Comparison of ENCODE assay signal across 1 cellular context in the genomic region with DNA sequence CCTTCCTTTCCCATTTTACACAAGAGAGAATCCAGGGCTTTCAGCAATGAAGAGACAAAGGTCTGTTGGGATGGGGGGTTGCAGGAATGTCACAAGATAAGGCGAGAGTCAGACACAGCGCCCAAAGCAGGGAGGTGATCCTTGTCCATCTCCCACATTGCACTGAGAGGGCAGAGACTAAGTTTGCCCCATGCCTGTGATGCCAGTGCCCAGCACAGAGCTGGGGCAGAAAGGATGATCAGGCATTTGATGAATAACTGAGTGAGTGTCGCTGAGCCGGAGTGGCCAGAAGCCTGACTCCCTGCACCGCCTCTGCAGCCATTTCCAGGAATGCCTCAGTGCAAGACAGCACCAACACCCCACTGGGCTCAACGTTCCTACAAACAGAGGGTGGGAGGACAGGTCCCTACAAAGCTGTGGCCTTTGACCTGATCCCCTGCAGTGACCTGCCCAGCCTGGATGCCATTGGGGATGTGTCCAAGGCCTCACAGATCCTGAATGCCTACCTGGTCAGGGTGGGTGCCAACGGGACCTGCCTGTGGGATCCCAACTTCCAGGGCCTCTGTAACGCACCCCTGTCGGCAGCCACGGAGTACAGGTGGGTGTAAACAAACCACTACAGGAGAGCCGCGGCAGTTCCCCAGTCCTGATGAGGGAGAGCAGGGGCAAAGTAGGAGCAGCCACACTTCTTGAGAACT.
TF ChIP-seq lines count a peak whose summit lies in the region.

No MANE protein-coding gene starts in this region.

TF ChIP-seq in HepG2, 621 proteins besides CTCF, POLR2A, EP300 and RAD21 (continues in another document):
- TF ChIP-seq ZSCAN25 (CRISPR knock-in tag; IDR thresholded peaks at IDR 0.05), result no peak; the same call in 1 of the 2 replicates
- no peak for TF ChIP-seq AGO1 (IDR thresholded peaks at IDR 0.05; ENCODE audit: low read depth, low read length, poor library complexity, severe bottlenecking)
- TF ChIP-seq, protein P1, sequence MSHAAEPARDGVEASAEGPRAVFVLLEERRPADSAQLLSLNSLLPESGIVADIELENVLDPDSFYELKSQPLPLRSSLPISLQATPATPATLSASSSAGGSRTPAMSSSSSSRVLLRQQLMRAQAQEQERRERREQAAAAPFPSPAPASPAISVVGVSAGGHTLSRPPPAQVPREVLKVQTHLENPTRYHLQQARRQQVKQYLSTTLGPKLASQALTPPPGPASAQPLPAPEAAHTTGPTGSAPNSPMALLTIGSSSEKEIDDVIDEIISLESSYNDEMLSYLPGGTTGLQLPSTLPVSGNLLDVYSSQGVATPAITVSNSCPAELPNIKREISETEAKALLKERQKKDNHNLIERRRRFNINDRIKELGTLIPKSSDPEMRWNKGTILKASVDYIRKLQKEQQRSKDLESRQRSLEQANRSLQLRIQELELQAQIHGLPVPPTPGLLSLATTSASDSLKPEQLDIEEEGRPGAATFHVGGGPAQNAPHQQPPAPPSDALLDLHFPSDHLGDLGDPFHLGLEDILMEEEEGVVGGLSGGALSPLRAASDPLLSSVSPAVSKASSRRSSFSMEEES (CRISPR knock-in tag; IDR thresholded peaks at IDR 0.05), result no peak
- TF ChIP-seq RELA (CRISPR knock-in tag; IDR thresholded peaks at IDR 0.05), result no peak
- TF ChIP-seq ZNF7 (CRISPR knock-in tag; IDR thresholded peaks at IDR 0.05), result no peak
- TF ChIP-seq ZBTB1 (CRISPR knock-in tag; IDR thresholded peaks at IDR 0.05; ENCODE audit: borderline replicate concordance), result no peak
- no peak for TF ChIP-seq TBL1XR1 (IDR thresholded peaks at IDR 0.05; ENCODE audit: borderline replicate concordance, low read length, partially characterized antibody)
- no peak for TF ChIP-seq MTF2 (CRISPR knock-in tag; IDR thresholded peaks at IDR 0.05; ENCODE audit: borderline replicate concordance)
- TF ChIP-seq GLI4 (CRISPR knock-in tag; IDR thresholded peaks at IDR 0.05; ENCODE audit: borderline replicate concordance), result no peak
- TF ChIP-seq, protein P2, sequence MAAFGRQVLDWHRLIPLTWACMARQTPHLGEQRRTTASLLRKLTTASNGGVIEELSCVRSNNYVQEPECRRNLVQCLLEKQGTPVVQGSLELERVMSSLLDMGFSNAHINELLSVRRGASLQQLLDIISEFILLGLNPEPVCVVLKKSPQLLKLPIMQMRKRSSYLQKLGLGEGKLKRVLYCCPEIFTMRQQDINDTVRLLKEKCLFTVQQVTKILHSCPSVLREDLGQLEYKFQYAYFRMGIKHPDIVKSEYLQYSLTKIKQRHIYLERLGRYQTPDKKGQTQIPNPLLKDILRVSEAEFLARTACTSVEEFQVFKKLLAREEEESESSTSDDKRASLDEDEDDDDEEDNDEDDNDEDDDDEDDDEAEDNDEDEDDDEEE (CRISPR knock-in tag; IDR thresholded peaks at IDR 0.05), result no peak
- no peak for TF ChIP-seq NCOA1 (CRISPR knock-in tag; IDR thresholded peaks at IDR 0.05)
- TF ChIP-seq HIVEP1 (CRISPR knock-in tag; IDR thresholded peaks at IDR 0.05), result no peak
- TF ChIP-seq ZNF414 (CRISPR knock-in tag; IDR thresholded peaks at IDR 0.05), result 0 out of 2 replicates have a peak, but pooled peaks have one; percentile 57
- no peak for TF ChIP-seq NR3C1 (CRISPR knock-in tag; IDR thresholded peaks at IDR 0.05)
- no peak for TF ChIP-seq ZNF333 (CRISPR knock-in tag; IDR thresholded peaks at IDR 0.05; ENCODE audit: borderline replicate concordance)
- peak; percentile 76; the same call in 1 of the 2 replicates for TF ChIP-seq ZNF343 (CRISPR knock-in tag; IDR thresholded peaks at IDR 0.05)
- TF ChIP-seq SOX5 (CRISPR knock-in tag; IDR thresholded peaks at IDR 0.05; ENCODE audit: borderline replicate concordance), result peak; percentile 37; the same call in 1 of the 2 replicates
- TF ChIP-seq SAFB2 (CRISPR knock-in tag; IDR thresholded peaks at IDR 0.05; ENCODE audit: borderline replicate concordance, low read depth), result no peak
- TF ChIP-seq ZSCAN5A (CRISPR knock-in tag; IDR thresholded peaks at IDR 0.05; ENCODE audit: borderline replicate concordance), result no peak
- TF ChIP-seq, protein P3, sequence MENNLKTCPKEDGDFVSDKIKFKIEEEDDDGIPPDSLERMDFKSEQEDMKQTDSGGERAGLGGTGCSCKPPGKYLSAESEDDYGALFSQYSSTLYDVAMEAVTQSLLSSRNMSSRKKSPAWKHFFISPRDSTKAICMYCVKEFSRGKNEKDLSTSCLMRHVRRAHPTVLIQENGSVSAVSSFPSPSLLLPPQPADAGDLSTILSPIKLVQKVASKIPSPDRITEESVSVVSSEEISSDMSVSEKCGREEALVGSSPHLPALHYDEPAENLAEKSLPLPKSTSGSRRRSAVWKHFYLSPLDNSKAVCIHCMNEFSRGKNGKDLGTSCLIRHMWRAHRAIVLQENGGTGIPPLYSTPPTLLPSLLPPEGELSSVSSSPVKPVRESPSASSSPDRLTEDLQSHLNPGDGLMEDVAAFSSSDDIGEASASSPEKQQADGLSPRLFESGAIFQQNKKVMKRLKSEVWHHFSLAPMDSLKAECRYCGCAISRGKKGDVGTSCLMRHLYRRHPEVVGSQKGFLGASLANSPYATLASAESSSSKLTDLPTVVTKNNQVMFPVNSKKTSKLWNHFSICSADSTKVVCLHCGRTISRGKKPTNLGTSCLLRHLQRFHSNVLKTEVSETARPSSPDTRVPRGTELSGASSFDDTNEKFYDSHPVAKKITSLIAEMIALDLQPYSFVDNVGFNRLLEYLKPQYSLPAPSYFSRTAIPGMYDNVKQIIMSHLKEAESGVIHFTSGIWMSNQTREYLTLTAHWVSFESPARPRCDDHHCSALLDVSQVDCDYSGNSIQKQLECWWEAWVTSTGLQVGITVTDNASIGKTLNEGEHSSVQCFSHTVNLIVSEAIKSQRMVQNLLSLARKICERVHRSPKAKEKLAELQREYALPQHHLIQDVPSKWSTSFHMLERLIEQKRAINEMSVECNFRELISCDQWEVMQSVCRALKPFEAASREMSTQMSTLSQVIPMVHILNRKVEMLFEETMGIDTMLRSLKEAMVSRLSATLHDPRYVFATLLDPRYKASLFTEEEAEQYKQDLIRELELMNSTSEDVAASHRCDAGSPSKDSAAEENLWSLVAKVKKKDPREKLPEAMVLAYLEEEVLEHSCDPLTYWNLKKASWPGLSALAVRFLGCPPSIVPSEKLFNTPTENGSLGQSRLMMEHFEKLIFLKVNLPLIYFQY (CRISPR knock-in tag; IDR thresholded peaks at IDR 0.05; ENCODE audit: borderline replicate concordance), result no peak
- TF ChIP-seq ZBTB40 (IDR thresholded peaks at IDR 0.05), result no peak
- peak; percentile 25; the same call in 1 of the 2 replicates for TF ChIP-seq ZBTB40 (CRISPR knock-in tag; IDR thresholded peaks at IDR 0.05)
- no peak for TF ChIP-seq ATF6 (CRISPR knock-in tag; conservative IDR thresholded peaks at IDR 0.05)
- no peak for TF ChIP-seq PAX8 (CRISPR knock-in tag; IDR thresholded peaks at IDR 0.05; ENCODE audit: borderline replicate concordance)
- TF ChIP-seq NRL (CRISPR knock-in tag; IDR thresholded peaks at IDR 0.05; ENCODE audit: borderline replicate concordance), result no peak; the same call in 1 of the 2 replicates
- no peak for TF ChIP-seq DZIP1 (CRISPR knock-in tag; IDR thresholded peaks at IDR 0.05)
- no peak for TF ChIP-seq AGO2 (optimal IDR thresholded peaks at IDR 0.05; ENCODE audit: low read depth, low read length)
- no peak for TF ChIP-seq ZNF776 (CRISPR knock-in tag; IDR thresholded peaks at IDR 0.05)
- no peak for TF ChIP-seq SMARCE1 (IDR thresholded peaks at IDR 0.05; ENCODE audit: borderline replicate concordance)
- no peak for TF ChIP-seq ZFAT (CRISPR knock-in tag; conservative IDR thresholded peaks at IDR 0.05)
